ENCODE assay signal across 8 cellular contexts in genomic region chr1:66278260-66279046, GRCh38.
DNase-seq lines count a peak whose midpoint lies in the region; ATAC-seq, FAIRE-seq and TF ChIP-seq lines count a peak whose summit lies in the region.

No MANE protein-coding gene starts in this region.

- H3K36me3 Mint-ChIP-seq in CD4-positive, alpha-beta T cell (ENCODE audit: low read depth), result no peaks in the 10 kb centered on the region

- peak overlapping the region; percentile 23 for H3K4me3 ChIP-seq in SJCRH30
- H3K4me3 ChIP-seq in keratinocyte (ENCODE audit: control insufficient read depth in 2 of 3, extremely low read depth in 1 of 3, insufficient read depth in 2 of 3, low read depth in 1 of 3, low read length in 3 of 3), result no peak overlapping the region
- no peak overlapping the region for H3K4me3 ChIP-seq in brain microvascular endothelial cell (ENCODE audit: low read depth, low read length)

- no peaks in the 10 kb centered on the region for H3K9me3 Mint-ChIP-seq in CD4-positive, alpha-beta T cell

- no peak for ATAC-seq in CD4-positive, alpha-beta T cell (ENCODE audit: poor library complexity)
- peak; percentile 27 for ATAC-seq in GM19463 (IDR thresholded peaks at IDR 0.05; ENCODE audit: unreplicated experiment)

- no peaks in the 10 kb centered on the region for H3K27me3 Mint-ChIP-seq in CD4-positive, alpha-beta T cell

- no peak overlapping the region for H3K9ac ChIP-seq in keratinocyte (ENCODE audit: control insufficient read depth, extremely low read depth, insufficient read depth, low read length)

- H2AFZ ChIP-seq in keratinocyte (ENCODE audit: control insufficient read depth, low read length), result peak overlapping the region; percentile 3

- H3K36me3 ChIP-seq in SJCRH30 (no peaks in the 10 kb centered on the region), keratinocyte (ENCODE audit: control insufficient read depth in 2 of 2, extremely low read depth in 1 of 2, insufficient read depth in 2 of 2, low read length in 2 of 2) (no peaks in the 10 kb centered on the region), brain microvascular endothelial cell (replicated peaks) (no peaks in the 10 kb centered on the region)

- DNase-seq in CD4-positive, alpha-beta T cell, result no peak
- DNase-seq in SJCRH30, result peak in 1 of 2 experiments; percentile 52
- no peak for DNase-seq in keratinocyte (ENCODE audit: low read depth, low spot score)
- DNase-seq in activated CD4-positive, CD25-positive, alpha-beta regulatory T cell treated with anti-CD3 and anti-CD28 coated beads, Interleukin-2, amount 50 U/mL, for 72 hours, result no peak
- no peak for DNase-seq in brain microvascular endothelial cell
- DNase-seq in HK-2 (ENCODE audit: unreplicated experiment), result no peak
- DNase-seq in HCEC 1CT, result no peak

- dilution Hi-C loops in keratinocyte (cut with MboI; ENCODE audit: extremely low pct_ligation_motif_present, low sequenced_read_pairs), result no loop called here

- no peak overlapping the region for H3K27ac ChIP-seq in CD4-positive, alpha-beta T cell (ENCODE audit: low read depth, low read length)
- H3K27ac ChIP-seq in SJCRH30, result peak overlapping the region; percentile 23; the same call in 1 of the 2 replicates
- H3K27ac ChIP-seq in keratinocyte (ENCODE audit: control insufficient read depth, insufficient read depth, low read length), result no peak overlapping the region
- H3K27ac ChIP-seq in brain microvascular endothelial cell, result no peak overlapping the region

- CTCF ChIA-PET in CD4-positive, alpha-beta T cell (lab: Charles Lee), result interaction anchor here (1.0 to 2.7 kb wide), 2 partner anchors 23 to 168 kb away, joined by 3 to 11 read pairs; no protein-coding TSS in a partner anchor

- no peaks in the 10 kb centered on the region for H3K9me3 ChIP-seq in CD4-positive, alpha-beta T cell (ENCODE audit: control insufficient read depth, low read length)
- H3K9me3 ChIP-seq in SJCRH30 (replicated peaks) (no peaks in the 10 kb centered on the region), keratinocyte (ENCODE audit: control insufficient read depth, low read depth, low read length) (no peaks in the 10 kb centered on the region)

- no peaks in the 10 kb centered on the region for H3K27me3 ChIP-seq in CD4-positive, alpha-beta T cell (ENCODE audit: control insufficient read depth, insufficient read depth, low read length)
- H3K27me3 ChIP-seq in SJCRH30 (no peaks in the 10 kb centered on the region), keratinocyte (ENCODE audit: control insufficient read depth, extremely low read depth, insufficient read depth, low read length) (no peaks in the 10 kb centered on the region), brain microvascular endothelial cell (replicated peaks) (no peaks in the 10 kb centered on the region)

- H3K4me1 ChIP-seq in SJCRH30 (peaks cover 10% of the 10 kb centered on the region; the same call in 1 of the 2 replicates), keratinocyte (ENCODE audit: control insufficient read depth, extremely low read depth, insufficient read depth, low read length) (peaks cover 24% of the 10 kb centered on the region)

- intact Hi-C loops in CD4-positive, alpha-beta T cell (cut with DNase I, micrococcal nuclease), result no loop called here

- H3K4me1 Mint-ChIP-seq in CD4-positive, alpha-beta T cell (ENCODE audit: low read depth), result peaks cover 93% of the 10 kb centered on the region

- POLR2A ChIA-PET in CD4-positive, alpha-beta T cell (lab: Charles Lee), result interaction anchor here (0.7 to 1.9 kb wide), 4 partner anchors 11 to 98 kb away, joined by 3 to 9 read pairs (median 4); no protein-coding TSS in a partner anchor

- no peaks in the 10 kb centered on the region for H4K20me1 ChIP-seq in keratinocyte (ENCODE audit: control insufficient read depth, extremely low read depth, insufficient read depth, low read length)

- in situ Hi-C loops in brain microvascular endothelial cell (cut with HindIII; ENCODE audit: low pct_ligation_motif_present, low sequenced_read_pairs), result no loop called here

- FAIRE-seq in keratinocyte (lab: Jason Lieb, UNC), result no peak

- H3K9me1 ChIP-seq in keratinocyte (ENCODE audit: control insufficient read depth, extremely low read depth, insufficient read depth, low read length), result no peaks in the 10 kb centered on the region

- TF ChIP-seq CTCF in CD4-positive, alpha-beta T cell (IDR thresholded peaks at IDR 0.05), result no peak
- no peak for TF ChIP-seq CTCF in keratinocyte (optimal IDR thresholded peaks at IDR 0.05 in 1 of 3, IDR thresholded peaks at IDR 0.05 in 1 of 3, conservative IDR thresholded peaks at IDR 0.05 in 1 of 3; ENCODE audit: extremely low read depth in 1 of 3, insufficient read depth in 2 of 3, low read length in 3 of 3)
- TF ChIP-seq CTCF in brain microvascular endothelial cell (IDR thresholded peaks at IDR 0.05; ENCODE audit: low read depth, low read length, missing control alignments), result no peak

- H3K4me3 Mint-ChIP-seq in CD4-positive, alpha-beta T cell, result peak overlapping the region; percentile 17

- peak overlapping the region; percentile 88 for H3K27ac Mint-ChIP-seq in CD4-positive, alpha-beta T cell

- no peaks in the 10 kb centered on the region for H3K79me2 ChIP-seq in keratinocyte (ENCODE audit: control insufficient read depth, insufficient read depth, low read length)

- H3K4me2 ChIP-seq in keratinocyte (ENCODE audit: control insufficient read depth, extremely low read depth, insufficient read depth, low read depth, low read length), result no peak overlapping the region
